Comparison of ENCODE assay signal across 9 cellular contexts in the genomic region with DNA sequence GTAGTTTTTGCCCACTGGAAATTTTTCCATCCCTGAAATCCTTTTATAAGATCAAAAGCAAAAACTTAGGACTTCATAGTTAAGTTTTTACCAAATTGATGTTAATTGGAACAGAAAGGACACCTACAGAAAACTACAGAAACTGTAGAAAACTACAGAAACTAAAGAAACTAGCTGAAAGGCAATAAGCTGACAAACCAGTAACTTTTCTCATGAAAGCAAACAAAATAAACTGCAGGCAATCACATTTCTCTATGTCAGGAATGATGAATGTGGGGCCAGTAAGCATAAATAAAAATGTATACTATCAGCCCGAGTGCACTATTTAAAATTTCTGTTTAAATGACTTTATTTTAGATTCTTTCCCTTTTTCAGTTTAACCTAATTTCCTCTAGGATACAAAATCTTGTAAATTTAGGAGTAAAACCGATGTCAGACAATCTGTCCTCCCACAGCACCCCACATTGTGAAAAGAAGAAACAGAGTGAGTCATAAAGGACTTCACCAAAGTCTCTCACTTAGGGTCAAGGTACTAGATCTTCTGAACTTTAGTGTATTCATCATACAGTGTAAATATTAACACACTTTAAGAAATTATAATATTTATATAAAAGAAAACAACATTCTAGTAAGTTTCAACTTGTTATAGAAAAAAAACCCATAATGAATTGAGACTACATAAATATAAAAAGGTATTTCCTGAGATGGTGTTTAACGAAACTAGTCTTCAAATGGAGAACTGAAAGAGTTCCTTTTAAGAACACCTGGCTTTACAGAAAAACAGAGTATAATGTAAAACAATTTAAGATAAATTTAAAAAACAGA.
DNase-seq lines count a peak whose midpoint lies in the region; ATAC-seq and TF ChIP-seq lines count a peak whose summit lies in the region.
"Had no signal": no experiment of that assay in that cellular context is flagged by ENCODE, and none has a peak within 500 bp of the region (broad histone marks: within the 10 kb centered on the region; RNA-seq: fewer than 3 reads in every experiment).

No MANE protein-coding gene starts in this region.

- no peak overlapping the region for H3K4me3 ChIP-seq in fibroblast of mammary gland (ENCODE audit: control insufficient read depth, low read depth, low read length)

- TF ChIP-seq CTCF in fibroblast of mammary gland (conservative IDR thresholded peaks at IDR 0.05; ENCODE audit: control insufficient read depth, insufficient read depth, low read depth, low read length): no peak

- ATAC-seq in GM18519 (IDR thresholded peaks at IDR 0.05; ENCODE audit: low FRiP score, unreplicated experiment): peak; percentile 88
- ATAC-seq in GM21723 (IDR thresholded peaks at IDR 0.05; ENCODE audit: unreplicated experiment): peak; percentile 94
- ATAC-seq in HG03378 (IDR thresholded peaks at IDR 0.05; ENCODE audit: unreplicated experiment): peak; percentile 92

- peak; percentile 1 for DNase-seq in fibroblast of mammary gland (ENCODE audit: low read depth)
- DNase-seq in AG08396 (ENCODE audit: low spot score): no peak
- DNase-seq in activated CD4-positive, alpha-beta T cell treated with anti-CD3 and anti-CD28 coated beads for 48 hours: no peak
- DNase-seq in activated CD4-positive, alpha-beta T cell treated with anti-CD3 and anti-CD28 coated beads for 1 hour: no peak
- DNase-seq in NCI-H82 treated with DMSO at 0.1 percent for 48 hours (lab: John Stamatoyannopoulos, UW; ENCODE audit: unreplicated experiment): no peak
- DNase-seq: activated naive CD4-positive, alpha-beta T cell treated with anti-CD3 and anti-CD28 coated beads, Interleukin-2, amount 50 U/mL, for 16 hours had no signal
